In genomic region chr15:42523331-42523730, GRCh38 we compare ENCODE assay signal across 25 cellular contexts.
"Had no signal": no experiment of that assay in that cellular context is flagged by ENCODE, and none has a peak within 500 bp of the region (broad histone marks: within the 10 kb centered on the region; RNA-seq: fewer than 3 reads in every experiment).

No MANE protein-coding gene starts in this region.

- H3K27ac ChIP-seq: colonic mucosa, epithelial cell of prostate, gastrocnemius medialis, prostate gland, right atrium auricular region, stomach, thyroid gland had no signal

- H3K36me3 ChIP-seq: prostate gland had no signal

- H3K9me3 ChIP-seq: colonic mucosa, gastrocnemius medialis, prostate gland, right atrium auricular region, stomach, thyroid gland had no signal

- H3K4me1 ChIP-seq: colonic mucosa, gastrocnemius medialis, prostate gland, right atrium auricular region, stomach, thyroid gland had no signal

- H3K27me3 ChIP-seq: colonic mucosa, gastrocnemius medialis, right atrium auricular region, stomach, thyroid gland had no signal

- ATAC-seq: esophagus mucosa; gastrocnemius medialis; naive thymus-derived CD8-positive, alpha-beta T cell; sciatic nerve; stimulated activated effector memory CD8-positive, alpha-beta T cell treated with anti-CD3 and anti-CD28 coated beads, Interleukin-12 subunit alpha, Interleukin-12 subunit beta, amount 100 ng/mL, for 72 hours had no signal

- H3K4me3 ChIP-seq: colonic mucosa, gastrocnemius medialis, prostate gland, right atrium auricular region, stomach, thyroid gland had no signal

- FAIRE-seq: islet of Langerhans had no signal

- DNase-seq: colonic mucosa; effector CD8-positive, alpha-beta T cell; endodermal cell; foreskin fibroblast; gastrocnemius medialis; head of caudate nucleus; mammary epithelial cell; mesendoderm; midbrain; naive thymus-derived CD8-positive, alpha-beta T cell; nephron progenitor cell; nucleus accumbens; stimulated activated CD4-positive, alpha-beta T cell treated with anti-CD3 and anti-CD28 coated beads, Interleukin-2, amount 100 ng/mL, for 24 hours; stimulated activated CD4-positive, alpha-beta T cell treated with anti-CD3 and anti-CD28 coated beads, Interleukin-4, amount 100 ng/mL, for 24 hours; stimulated activated naive CD4-positive, alpha-beta T cell treated with Interleukin-2 at 50 U/mL for 16 hours; stomach; thyroid gland; trophoblast cell had no signal
